12 cellular contexts compared by ENCODE assay signal in genomic region chr3:134366221-134366927, GRCh38. TPM values are rescaled to one million over a fixed set of nuclear protein-coding genes. Genes with fewer than 3 reads are reported as not detected.
A peak's percentile ranks its signal among the peaks of the same experiment; 100 is the strongest.
DNase-seq lines count a peak whose midpoint lies in the region; ATAC-seq, FAIRE-seq and TF ChIP-seq lines count a peak whose summit lies in the region.
"Had no signal": no experiment of that assay in that cellular context is flagged by ENCODE, and none has a peak within 500 bp of the region (broad histone marks: within the 10 kb centered on the region; RNA-seq: fewer than 3 reads in every experiment).

No MANE protein-coding gene starts in this region.

- H3K14ac ChIP-seq in neuronal stem cell (ENCODE audit: low read length) = no peak overlapping the region

- ATAC-seq in left cardiac atrium = no peak
- no peak for ATAC-seq in aorta (ENCODE audit: low FRiP score)
- ATAC-seq in HG03045 (IDR thresholded peaks at IDR 0.05; ENCODE audit: unreplicated experiment) = no peak
- ATAC-seq in GM18511 (IDR thresholded peaks at IDR 0.05; ENCODE audit: unreplicated experiment) = no peak

- TF ChIP-seq POLR2A in esophagus squamous epithelium (IDR thresholded peaks at IDR 0.05) = no peak

- H3K9ac ChIP-seq in neuronal stem cell (ENCODE audit: low read depth, low read length, poor library complexity) = no peak overlapping the region

- no peak overlapping the region for H2BK120ac ChIP-seq in neuronal stem cell (ENCODE audit: low read depth, low read length)

- H3K27ac ChIP-seq in esophagus squamous epithelium (peak overlapping the region; percentile 82 to 100 (median 92)), neuronal stem cell (replicated peaks; ENCODE audit: low read length) (peak overlapping the region; percentile 40), aorta (ENCODE audit: low read depth in 1 of 2, low read length in 2 of 2) (peak overlapping the region in 1 of 2 donors; percentile 77)

- H3K4me1 ChIP-seq in esophagus squamous epithelium = peaks cover 41 to 100% (median 87%) of the 10 kb centered on the region in 3 donors
- H3K4me1 ChIP-seq in neuronal stem cell (ENCODE audit: control insufficient read depth in 2 of 2, insufficient read depth in 1 of 2, low read depth in 1 of 2, low read length in 2 of 2) = peaks cover 10 to 65% of the 10 kb centered on the region in 2 donors
- no peaks in the 10 kb centered on the region for H3K4me1 ChIP-seq in aorta (ENCODE audit: control insufficient read depth in 1 of 2, insufficient read depth in 2 of 2, low read length in 2 of 2)

- H3K4me3 ChIP-seq in esophagus squamous epithelium = no peak overlapping the region
- H3K4me3 ChIP-seq in neuronal stem cell (ENCODE audit: low read length in 2 of 2) = no peak overlapping the region
- H3K4me3 ChIP-seq in aorta (ENCODE audit: low read length in 2 of 2) = no peak overlapping the region

- no peak overlapping the region for H2BK12ac ChIP-seq in neuronal stem cell (ENCODE audit: low read length)

- H3K27me3 ChIP-seq in esophagus squamous epithelium = no peaks in the 10 kb centered on the region
- no peaks in the 10 kb centered on the region for H3K27me3 ChIP-seq in neuronal stem cell (ENCODE audit: control insufficient read depth in 3 of 3, insufficient read depth in 3 of 3, low read depth in 1 of 3, low read length in 3 of 3)
- H3K27me3 ChIP-seq in aorta (ENCODE audit: control insufficient read depth in 1 of 2, insufficient read depth in 2 of 2, low read length in 1 of 2) = no peaks in the 10 kb centered on the region

- peaks cover 21% of the 10 kb centered on the region for H3K79me1 ChIP-seq in neuronal stem cell (ENCODE audit: low read depth, low read length)

- FAIRE-seq in RCC 7860 (lab: Jason Lieb, UNC) = no peak
- FAIRE-seq: GM18507, small intestine had no signal

- no peak overlapping the region for H4K91ac ChIP-seq in neuronal stem cell (ENCODE audit: low read depth, low read length, poor library complexity)

- H3K18ac ChIP-seq in neuronal stem cell (ENCODE audit: low read length) = no peak overlapping the region

- H3K9me3 ChIP-seq in esophagus squamous epithelium (no peaks in the 10 kb centered on the region), neuronal stem cell (replicated peaks in 1 of 2; ENCODE audit: control insufficient read depth in 2 of 2, insufficient read depth in 1 of 2, low read depth in 1 of 2, low read length in 2 of 2) (no peaks in the 10 kb centered on the region), aorta (ENCODE audit: control insufficient read depth, low read length) (no peaks in the 10 kb centered on the region)

- no peak overlapping the region for H2BK15ac ChIP-seq in neuronal stem cell (ENCODE audit: low read length)

- H2BK5ac ChIP-seq in neuronal stem cell (ENCODE audit: low read length) = no peak overlapping the region

- H3K4ac ChIP-seq in neuronal stem cell (ENCODE audit: low read length) = no peak overlapping the region

- no peak overlapping the region for H4K8ac ChIP-seq in neuronal stem cell (ENCODE audit: low read depth, low read length)

- 86 to 90% methylated on average over 6 of the region's 13 CpGs for WGBS in esophagus squamous epithelium, 2 donors
- WGBS in neuronal stem cell (ENCODE audit: extremely low coverage in 2 of 2, insufficient read length in 2 of 2, insufficient replicate concordance in 1 of 2), 2 donors = no CpG with 5 or more reads among the region's 13 CpGs
- WGBS in aorta, 2 donors = 70 to 74% methylated on average over 13 of the region's 13 CpGs

- H3K36me3 ChIP-seq in esophagus squamous epithelium (peaks cover 45 to 92% (median 67%) of the 10 kb centered on the region in 3 donors), neuronal stem cell (replicated peaks in 1 of 2; ENCODE audit: control insufficient read depth in 2 of 2, insufficient read depth in 2 of 2, low read length in 2 of 2) (peaks cover 88 to 98% of the 10 kb centered on the region in 2 donors), aorta (ENCODE audit: control insufficient read depth in 1 of 2, insufficient read depth in 2 of 2, low read length in 1 of 2) (peaks cover 4 to 24% of the 10 kb centered on the region in 2 donors)

- no peak for TF ChIP-seq CTCF in esophagus squamous epithelium (IDR thresholded peaks at IDR 0.05)

- intact Hi-C loops in cardiac septum (cut with DNase I) (no loop called here), left cardiac atrium (cut with DNase I) (no loop called here), esophagus squamous epithelium (cut with DNase I) (loop anchor here (5.0 kb wide), 1 partner anchor 54 kb away; no protein-coding TSS in a partner anchor), aorta (cut with DNase I) (no loop called here)

- no peak overlapping the region for H3K4me2 ChIP-seq in neuronal stem cell (ENCODE audit: insufficient read depth, low read length, poor library complexity, severe bottlenecking)

- no peak overlapping the region for H2AK5ac ChIP-seq in neuronal stem cell (ENCODE audit: low read depth, low read length)

- DNase-seq in cardiac septum (ENCODE audit: low spot score) (peak; percentile 31), left cardiac atrium (no peak), esophagus squamous epithelium (lab: John Stamatoyannopoulos, UW) (no peak), neuronal stem cell (ENCODE audit: low spot score) (no peak), aorta (peak; percentile 32 to 75), RCC 7860 (ENCODE audit: low spot score) (no peak)
- DNase-seq: NCI-H345, SIG-M5, small intestine had no signal

- H3K23ac ChIP-seq in neuronal stem cell (ENCODE audit: low read depth, low read length, poor library complexity) = no peak overlapping the region

- no peak overlapping the region for H2AFZ ChIP-seq in neuronal stem cell (ENCODE audit: low read length)

RNA-seq across cellular contexts. Expression of gene AMOTL2, which starts 7.9 kb away (rescaled TPM):
- total RNA-seq in cardiac septum (64.6 TPM), left cardiac atrium (10 to 100 TPM; 47.9 to 59.3 TPM), esophagus squamous epithelium (10 to 100 TPM; 54.5 to 99.0 (median 59.1) TPM), aorta (100 to 1,000 TPM in 1 of 2 donors, 10 to 100 TPM in 1; 82.1 to 118 TPM)
- 61.7 TPM for polyA plus RNA-seq in neuronal stem cell (2013, experiment 1 of 2)
- 60.5 TPM for polyA plus RNA-seq in neuronal stem cell (2013, experiment 2 of 2)
- 10 to 100 TPM; 12.4 to 29.3 TPM for polyA plus RNA-seq in aorta

Comparison
In these comparisons a context has a peak if more than half of its experiments do, and no peak if none do; other contexts are left out.
1. DNase-seq: peak in cardiac septum (single experiment) and aorta (2 of 2); none in left cardiac atrium (single experiment), esophagus squamous epithelium (single experiment), neuronal stem cell (single experiment) and RCC 7860 (single experiment).